Comparison of ENCODE assay signal across 9 cellular contexts in the genomic region with DNA sequence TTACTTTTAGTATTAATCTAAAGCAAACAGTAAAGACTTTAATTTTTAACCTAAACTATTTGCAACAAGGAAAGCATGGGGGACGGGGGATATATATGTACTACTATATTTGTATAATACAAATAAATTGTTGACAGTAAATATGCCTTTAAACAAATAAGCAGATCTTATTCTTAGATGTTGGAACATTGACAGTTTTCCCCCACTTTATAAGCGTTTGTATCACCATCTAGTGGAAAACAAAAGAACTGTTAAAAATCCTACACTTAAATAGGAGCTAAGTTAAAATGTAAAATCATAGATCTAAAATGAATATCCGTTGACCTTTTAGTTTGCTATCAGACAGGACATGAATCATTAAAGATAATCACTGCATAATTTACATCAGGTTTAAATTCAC. TPM values are rescaled to one million over a fixed set of nuclear protein-coding genes. Genes with fewer than 3 reads are reported as not detected.
A peak's percentile ranks its signal among the peaks of the same experiment; 100 is the strongest.
DNase-seq lines count a peak whose midpoint lies in the region; ATAC-seq and TF ChIP-seq lines count a peak whose summit lies in the region.
"Had no signal": no experiment of that assay in that cellular context is flagged by ENCODE, and none has a peak within 500 bp of the region (broad histone marks: within the 10 kb centered on the region; RNA-seq: fewer than 3 reads in every experiment).

No MANE protein-coding gene starts in this region.

- no peak for ATAC-seq in HG03439 (IDR thresholded peaks at IDR 0.05; ENCODE audit: unreplicated experiment)
- no peak for ATAC-seq in stimulated activated naive CD8-positive, alpha-beta T cell treated with anti-CD3 and anti-CD28 coated beads, Interleukin-15, Interleukin-2, amounts not matched to agents 100 U/mL and 50 U/mL, for 24 hours

- TF ChIP-seq EP300 in ovary (IDR thresholded peaks at IDR 0.05): no peak

- H3K27ac ChIP-seq in ovary: no peak overlapping the region

- 12 to 28% (median 22%) methylated on average over 3 of the region's 3 CpGs for WGBS in ovary, 3 donors

- no peaks in the 10 kb centered on the region for H3K9me3 ChIP-seq in ovary

- intact Hi-C loops in ovary (cut with DNase I): loop anchor here in 2 of 4 donors (5.0 to 10.0 kb wide), 2 partner anchors 178 to 186 kb away; no protein-coding TSS in a partner anchor

- TF ChIP-seq CTCF in WI38 (IDR thresholded peaks at IDR 0.05; ENCODE audit: low read depth, low read length) (peak; percentile 37; the same call in 1 of the 2 replicates), ovary (IDR thresholded peaks at IDR 0.05) (peak in 1 of 3 donors; percentile 26)

- TF ChIP-seq POLR2A in ovary (IDR thresholded peaks at IDR 0.05): no peak

- no peak overlapping the region for H3K4me3 ChIP-seq in WI38 (ENCODE audit: low read depth, low read length)
- no peak overlapping the region for H3K4me3 ChIP-seq in ovary
- H3K4me3 ChIP-seq: lung had no signal

- DNase-seq in COLO829 (ENCODE audit: low spot score): peak; percentile 39
- DNase-seq in HT-29 (ENCODE audit: low spot score): peak; percentile 41
- peak; percentile 64 for DNase-seq in iris pigment epithelial cell (ENCODE audit: low read depth)
- DNase-seq in NCI-H2029 (lab: John Stamatoyannopoulos, UW): no peak
- no peak for DNase-seq in ovary
- DNase-seq in stimulated activated naive CD8-positive, alpha-beta T cell treated with anti-CD3 and anti-CD28 coated beads, Interleukin-15, Interleukin-2, amounts not matched to agents 100 U/mL and 50 U/mL, for 24 hours: no peak

- no peaks in the 10 kb centered on the region for H3K27me3 ChIP-seq in ovary

- no peaks in the 10 kb centered on the region for H3K36me3 ChIP-seq in ovary

- no peaks in the 10 kb centered on the region for H3K4me1 ChIP-seq in ovary (ENCODE audit: insufficient read depth)

RNA-seq across cellular contexts. Expression of a gene that starts 50.0 kb away (rescaled TPM):
- total RNA-seq in HT-29 (2014; rRNA removed; shearing (Covaris generic)): 16.4 and 17.2 TPM in 2 replicates
- 10 to 100 TPM; 10.4 to 59.4 (median 14.8) TPM for total RNA-seq in ovary
- 1 to 10 TPM; 7.3 to 8.9 TPM for polyA plus RNA-seq in ovary

Comparison
In these comparisons a context has a peak if more than half of its experiments do, and no peak if none do; other contexts are left out.
1. DNase-seq: peak in COLO829 (single experiment), HT-29 (single experiment) and iris pigment epithelial cell (single experiment); none in NCI-H2029 (single experiment), ovary (0 of 5) and stimulated activated naive CD8-positive, alpha-beta T cell treated with anti-CD3 and anti-CD28 coated beads, Interleukin-15, Interleukin-2, amounts not matched to agents 100 U/mL and 50 U/mL, for 24 hours (single experiment).